Comparison of ENCODE assay signal across 10 cellular contexts in the genomic region with DNA sequence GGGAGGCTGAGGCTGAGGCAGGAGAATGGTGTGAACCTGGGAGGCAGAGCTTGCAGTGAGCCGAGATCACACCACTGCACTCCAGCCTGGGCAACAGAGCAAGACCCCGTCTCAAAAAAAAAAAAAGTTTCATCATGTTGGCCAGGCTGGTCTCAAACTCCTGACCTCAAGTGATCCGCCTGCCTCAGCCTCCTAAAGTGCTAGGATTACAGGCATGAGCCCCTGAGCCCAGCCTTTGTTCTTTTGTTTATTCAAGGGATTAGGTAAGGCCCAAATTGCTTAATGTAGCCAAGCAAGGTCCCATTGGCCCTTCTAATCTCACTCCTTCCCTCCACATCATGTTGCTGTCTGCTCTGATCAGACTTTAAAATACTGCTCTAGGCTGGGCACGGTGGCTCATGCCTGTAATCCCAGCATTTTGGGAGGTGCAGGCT. TPM values are rescaled to one million over a fixed set of nuclear protein-coding genes. Genes with fewer than 3 reads are reported as not detected.
DNase-seq lines count a peak whose midpoint lies in the region; TF ChIP-seq lines count a peak whose summit lies in the region.
"Not testable (repeated sequence)": the region's sequence is repeated elsewhere in the genome, so short reads cannot be mapped to it uniquely, and the experiment has no call there.
"Had no signal": no experiment of that assay in that cellular context is flagged by ENCODE, and none has a peak within 500 bp of the region (broad histone marks: within the 10 kb centered on the region; RNA-seq: fewer than 3 reads in every experiment).

No MANE protein-coding gene starts in this region.

- H3F3A ChIP-seq in neural progenitor cell (ENCODE audit: low read depth): peaks cover 23% of the 10 kb centered on the region

- H3K27ac Mint-ChIP-seq in chondrocyte (ENCODE audit: unreplicated experiment): peak overlapping the region; percentile 35
- not testable (repeated sequence) for H3K27ac Mint-ChIP-seq in neural progenitor cell

- H3K9me3 Mint-ChIP-seq in chondrocyte (ENCODE audit: low read depth); neural progenitor cell: not testable (repeated sequence)

- TF ChIP-seq CTCF in chondrocyte (IDR thresholded peaks at IDR 0.05); fibroblast of pulmonary artery (IDR thresholded peaks at IDR 0.05; ENCODE audit: low read length, missing control alignments); neural progenitor cell (IDR thresholded peaks at IDR 0.05); tibial artery (IDR thresholded peaks at IDR 0.05): not testable (repeated sequence)

- not testable (repeated sequence) for H3K9me3 ChIP-seq in neural progenitor cell (ENCODE audit: low read depth); skeletal muscle tissue (ENCODE audit: control insufficient read depth in 3 of 3, low read length in 3 of 3); tibial artery

- not testable (repeated sequence) for H3K79me2 ChIP-seq in neural progenitor cell (ENCODE audit: low read depth)

- not testable (repeated sequence) for H3K27ac ChIP-seq in neural progenitor cell
- H3K27ac ChIP-seq in skeletal muscle tissue (ENCODE audit: low read depth, low read length) (peak overlapping the region; percentile 99), tibial artery (peak overlapping the region; percentile 87 to 97)

- H3K4me3 Mint-ChIP-seq in chondrocyte (ENCODE audit: unreplicated experiment); neural progenitor cell: not testable (repeated sequence)

- not testable (repeated sequence) for H3K36me3 Mint-ChIP-seq in chondrocyte (ENCODE audit: low read depth); neural progenitor cell

- H4K20me1 ChIP-seq in neural progenitor cell (ENCODE audit: low read depth): not testable (repeated sequence)

- not testable (repeated sequence) for H3K36me3 ChIP-seq in neural progenitor cell, tibial artery
- peaks cover 2 to 14% (median 9%) of the 10 kb centered on the region in 3 donors for H3K36me3 ChIP-seq in skeletal muscle tissue (ENCODE audit: control insufficient read depth in 3 of 3, insufficient read depth in 3 of 3, low read length in 3 of 3)

- not testable (repeated sequence) for H3K9ac ChIP-seq in neural progenitor cell; skeletal muscle tissue (ENCODE audit: low read depth in 1 of 3, low read length in 3 of 3)

- H3K27me3 ChIP-seq in neural progenitor cell; skeletal muscle tissue (ENCODE audit: control insufficient read depth in 3 of 3, insufficient read depth in 3 of 3, low read length in 3 of 3); tibial artery: not testable (repeated sequence)

- not testable (repeated sequence) for H3K4me3 ChIP-seq in fibroblast of pulmonary artery (replicated peaks; ENCODE audit: low read depth, low read length); neural progenitor cell; skeletal muscle tissue (ENCODE audit: low read length in 3 of 3); tibial artery

- H3K27me3 Mint-ChIP-seq in chondrocyte (ENCODE audit: low read depth); neural progenitor cell (ENCODE audit: insufficient read depth, low read depth): not testable (repeated sequence)

- H3K4me1 Mint-ChIP-seq in chondrocyte (ENCODE audit: low read depth): peaks cover 51% of the 10 kb centered on the region
- H3K4me1 Mint-ChIP-seq in neural progenitor cell: peaks cover 29% of the 10 kb centered on the region

- H2AFZ ChIP-seq in neural progenitor cell (replicated peaks): not testable (repeated sequence)

- H3K4me2 ChIP-seq in neural progenitor cell: not testable (repeated sequence)

- H3K4me1 ChIP-seq in neural progenitor cell (peaks cover 12% of the 10 kb centered on the region), skeletal muscle tissue (ENCODE audit: control insufficient read depth in 3 of 3, insufficient read depth in 3 of 3, low read length in 3 of 3) (peaks cover 38 to 58% (median 50%) of the 10 kb centered on the region in 3 donors), tibial artery (peaks cover 0 to 77% (median 45%) of the 10 kb centered on the region in 4 donors)

- DNase-seq in HuH-7.5 (ENCODE audit: low spot score) (peak; percentile 59), NCI-H82 treated with DMSO at 0.1 percent for 48 hours (lab: John Stamatoyannopoulos, UW; ENCODE audit: unreplicated experiment) (peak; percentile 89), fibroblast of pulmonary artery (ENCODE audit: low read depth) (peak; percentile 26), neural progenitor cell (ENCODE audit: low spot score) (peak; percentile 43)
- DNase-seq in chondrocyte (ENCODE audit: low spot score); tibial artery: not testable (repeated sequence)

- intact Hi-C loops in tibial artery (cut with DNase I; ENCODE audit: low total_unique reads): loop anchor here (10.0 kb wide), 1 partner anchor 135 kb away; no protein-coding TSS in a partner anchor

RNA-seq across cellular contexts. Expression of a gene that starts 2.6 kb away (rescaled TPM):
- total RNA-seq in chondrocyte: 0.46 to 0.63 TPM (median 0.52 TPM) in 3 replicates
- 0.81 TPM in 1 of 2 replicates, not detected in the other for total RNA-seq in neural progenitor cell (ENCODE audit: low replicate concordance)
- total RNA-seq in skeletal muscle tissue: 2,844 TPM
- total RNA-seq: CD8-positive, alpha-beta memory T cell; GM12878; IMR-90 had no signal

RNA-seq across cellular contexts. Expression of a gene that starts 3.9 kb away (rescaled TPM):
- total RNA-seq in chondrocyte (25.2 to 27.7 TPM (median 26.5 TPM) in 3 replicates), neural progenitor cell (ENCODE audit: low replicate concordance) (12.2 and 18.9 TPM in 2 replicates), skeletal muscle tissue (26.6 TPM)

RNA-seq across cellular contexts. Expression of a gene that starts 17.2 kb away (rescaled TPM):
- total RNA-seq in chondrocyte (12.8 to 17.2 TPM (median 15.3 TPM) in 3 replicates), neural progenitor cell (ENCODE audit: low replicate concordance) (325 and 442 TPM in 2 replicates), skeletal muscle tissue (10.4 TPM)

RNA-seq across cellular contexts. Expression of a gene that starts 27.5 kb away (rescaled TPM):
- total RNA-seq in chondrocyte (14.2 to 22.8 TPM (median 15.9 TPM) in 3 replicates), neural progenitor cell (ENCODE audit: low replicate concordance) (13.4 and 26.1 TPM in 2 replicates), skeletal muscle tissue (27.1 TPM)

RNA-seq across cellular contexts. Expression of a gene that starts 27.7 kb away (rescaled TPM):
- total RNA-seq in chondrocyte (3.4 to 4.9 TPM (median 3.9 TPM) in 3 replicates), neural progenitor cell (ENCODE audit: low replicate concordance) (3.7 and 5.4 TPM in 2 replicates), skeletal muscle tissue (7.8 TPM)

Comparison
In these comparisons a context has a peak if more than half of its experiments do, and no peak if none do; other contexts are left out.
1. RNA of a gene that starts 2.6 kb away (total RNA-seq): 2,844 TPM in skeletal muscle tissue (single experiment); 0.46 to 0.63 TPM in chondrocyte and 0.81 TPM in neural progenitor cell; every median in the first group is over 1,000 times any median in the second.
2. RNA of a gene that starts 17.2 kb away (total RNA-seq): 325 to 442 TPM in neural progenitor cell; 12.8 to 17.2 TPM in chondrocyte and 10.4 TPM in skeletal muscle tissue (single experiment); every median in the first group is over 10 times any median in the second.